Comparison of ENCODE assay signal across 17 cellular contexts in the genomic region with DNA sequence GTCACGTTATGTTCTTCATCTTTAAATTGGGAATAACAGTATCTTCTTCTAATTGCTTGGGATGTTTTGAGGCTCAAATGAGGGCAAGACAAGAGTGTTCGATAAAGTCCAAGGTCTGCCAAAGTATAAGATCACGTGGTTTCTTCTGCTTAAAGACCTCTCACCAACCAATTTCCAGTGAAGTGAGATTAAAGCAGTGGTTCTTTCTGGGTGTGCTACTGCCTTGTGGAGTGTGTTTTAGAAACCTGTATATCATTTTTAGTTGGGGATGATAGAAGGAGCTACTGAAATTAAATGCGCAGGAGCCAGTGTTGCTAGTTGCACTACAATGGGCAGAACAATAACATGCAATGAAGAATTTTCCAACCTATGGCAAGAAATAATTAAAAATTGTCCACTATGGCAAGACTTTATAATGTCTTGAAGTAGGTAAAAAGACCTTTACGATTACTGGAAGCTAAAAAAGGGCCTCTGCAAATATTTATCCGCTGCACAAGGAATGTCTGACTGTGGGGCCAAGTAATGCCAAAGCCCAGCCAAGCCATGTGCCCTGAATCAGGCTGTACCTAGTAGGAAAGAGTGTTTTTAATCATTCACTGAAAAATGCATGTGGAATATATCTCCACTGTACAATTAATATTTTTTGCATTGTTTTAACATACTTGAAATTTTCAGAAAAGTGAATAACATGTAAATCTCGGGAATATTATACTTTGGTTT.
"Had no signal": no experiment of that assay in that cellular context is flagged by ENCODE, and none has a peak within 500 bp of the region (broad histone marks: within the 10 kb centered on the region; RNA-seq: fewer than 3 reads in every experiment).

No MANE protein-coding gene starts in this region.

- H3K36me3 ChIP-seq: left lung, ovary had no signal

- ATAC-seq: activated CD8-positive, alpha-beta memory T cell treated with anti-CD3 and anti-CD28 coated beads, Interleukin-2, amount 10 ng/mL, durations not matched to agents 7 days and 5 days; left lung; stimulated activated naive CD8-positive, alpha-beta T cell treated with anti-CD3 and anti-CD28 coated beads, Interleukin-15, amount 100 ng/mL, for 72 hours; T-cell had no signal

- H3K4me3 ChIP-seq: left lung, ovary, skin epidermis had no signal

- H3K27me3 ChIP-seq: dorsolateral prefrontal cortex, left lung, ovary had no signal

- DNase-seq: activated CD4-positive, alpha-beta memory T cell treated with anti-CD3 and anti-CD28 coated beads, Interleukin-2, amount 10 ng/mL, durations not matched to agents 7 days and 5 days; activated CD4-positive, alpha-beta T cell treated with anti-CD3 and anti-CD28 coated beads for 48 hours; activated CD4-positive, CD25-positive, alpha-beta regulatory T cell; activated CD8-positive, alpha-beta memory T cell treated with anti-CD3 and anti-CD28 coated beads, Interleukin-2, amount 10 ng/mL, durations not matched to agents 7 days and 5 days; dorsolateral prefrontal cortex; foreskin fibroblast; glutamatergic neuron; left lung; mammary epithelial cell; naive B cell; ovary; stimulated activated CD4-positive, alpha-beta T cell treated with anti-CD3 and anti-CD28 coated beads, Interleukin-15, amount 100 ng/mL, for 24 hours; stimulated activated CD4-positive, alpha-beta T cell treated with anti-CD3 and anti-CD28 coated beads, Interleukin-2, amount 100 ng/mL, for 48 hours; stimulated activated naive CD8-positive, alpha-beta T cell treated with anti-CD3 and anti-CD28 coated beads, Interleukin-15, amount 100 ng/mL, for 72 hours; T-cell; T-helper 9 cell had no signal

- H3K27ac ChIP-seq: dorsolateral prefrontal cortex, left lung, ovary, skin epidermis had no signal

- H3K4me1 ChIP-seq: left lung had no signal

- H3K9me3 ChIP-seq: ovary had no signal
